Comparison of ENCODE assay signal across 10 cellular contexts in genomic region chr1:2557146-2558029, GRCh38. TPM values are rescaled to one million over a fixed set of nuclear protein-coding genes. Genes with fewer than 3 reads are reported as not detected.
DNase-seq lines count a peak whose midpoint lies in the region; ATAC-seq and TF ChIP-seq lines count a peak whose summit lies in the region.
"Had no signal": no experiment of that assay in that cellular context is flagged by ENCODE, and none has a peak within 500 bp of the region (broad histone marks: within the 10 kb centered on the region; RNA-seq: fewer than 3 reads in every experiment).

No MANE protein-coding gene starts in this region.

- DNase-seq in activated CD4-positive, alpha-beta T cell treated with anti-CD3 and anti-CD28 coated beads, Interleukin-2, amount 10 ng/mL, durations not matched to agents 24 days and 14 days = no peak
- DNase-seq in activated CD4-positive, alpha-beta T cell treated with anti-CD3 and anti-CD28 coated beads for 1 hour = no peak
- DNase-seq in left lung (peak in 1 of 2 donors; percentile 80), substantia nigra (lab: John Stamatoyannopoulos, UW) (no peak), NCI-H446 (lab: John Stamatoyannopoulos, UW) (no peak)
- no peak for DNase-seq in stimulated activated naive CD4-positive, alpha-beta T cell treated with Interleukin-2 at 50 U/mL for 16 hours (lab: John Stamatoyannopoulos, UW)
- DNase-seq: NCI-H2081 treated with DMSO at 0.1 percent for 48 hours had no signal

- peak overlapping the region; percentile 94 to 98 for H3K27ac ChIP-seq in left lung
- peak overlapping the region; percentile 75 for H3K27ac ChIP-seq in substantia nigra (ENCODE audit: low read depth, low read length, poor library complexity, severe bottlenecking)

- ATAC-seq in left lung (peak; percentile 6), HG03565 (IDR thresholded peaks at IDR 0.05; ENCODE audit: unreplicated experiment) (no peak)

- H3K27ac Mint-ChIP-seq in activated CD4-positive, alpha-beta T cell treated with anti-CD3 and anti-CD28 coated beads, Interleukin-2, amount 10 ng/mL, durations not matched to agents 24 days and 14 days = peak overlapping the region; percentile 98
- peak overlapping the region; percentile 98 for H3K27ac Mint-ChIP-seq in activated naive CD8-positive, alpha-beta T cell
- H3K27ac Mint-ChIP-seq: GM23338 had no signal

- peaks cover 0 to 49% of the 10 kb centered on the region in 2 donors for H3K36me3 ChIP-seq in left lung

- no peaks in the 10 kb centered on the region for H3K27me3 ChIP-seq in left lung

- peaks cover 12 to 59% of the 10 kb centered on the region in 2 donors for H3K4me1 ChIP-seq in left lung

- H3K4me3 ChIP-seq in left lung = peak overlapping the region; percentile 68 to 77
- H3K4me3 ChIP-seq: GM23338 had no signal

- intact Hi-C loops in activated CD4-positive, alpha-beta T cell treated with anti-CD3 and anti-CD28 coated beads, Interleukin-2, amount 10 ng/mL, durations not matched to agents 24 days and 14 days (cut with micrococcal nuclease) = no loop called here
- intact Hi-C loops in left lung (cut with DNase I) = no loop called here

- H3K9me3 Mint-ChIP-seq in activated CD4-positive, alpha-beta T cell treated with anti-CD3 and anti-CD28 coated beads, Interleukin-2, amount 10 ng/mL, durations not matched to agents 24 days and 14 days = no peaks in the 10 kb centered on the region
- H3K9me3 Mint-ChIP-seq in activated naive CD8-positive, alpha-beta T cell (ENCODE audit: low read depth) = no peaks in the 10 kb centered on the region
- H3K9me3 Mint-ChIP-seq: GM23338 had no signal

- TF ChIP-seq CTCF in left lung (IDR thresholded peaks at IDR 0.05) = no peak

- H3K27me3 Mint-ChIP-seq in activated CD4-positive, alpha-beta T cell treated with anti-CD3 and anti-CD28 coated beads, Interleukin-2, amount 10 ng/mL, durations not matched to agents 24 days and 14 days = no peaks in the 10 kb centered on the region
- H3K27me3 Mint-ChIP-seq in activated naive CD8-positive, alpha-beta T cell = no peaks in the 10 kb centered on the region

- H3K4me1 Mint-ChIP-seq in activated CD4-positive, alpha-beta T cell treated with anti-CD3 and anti-CD28 coated beads, Interleukin-2, amount 10 ng/mL, durations not matched to agents 24 days and 14 days = peaks cover 28% of the 10 kb centered on the region
- H3K4me1 Mint-ChIP-seq in activated naive CD8-positive, alpha-beta T cell (ENCODE audit: low read depth) = peaks cover 19% of the 10 kb centered on the region

- H3K36me3 Mint-ChIP-seq in activated CD4-positive, alpha-beta T cell treated with anti-CD3 and anti-CD28 coated beads, Interleukin-2, amount 10 ng/mL, durations not matched to agents 24 days and 14 days (ENCODE audit: low read depth) = peaks cover 47% of the 10 kb centered on the region
- H3K36me3 Mint-ChIP-seq in activated naive CD8-positive, alpha-beta T cell = no peaks in the 10 kb centered on the region

- peak overlapping the region; percentile 99 for H3K4me3 Mint-ChIP-seq in activated CD4-positive, alpha-beta T cell treated with anti-CD3 and anti-CD28 coated beads, Interleukin-2, amount 10 ng/mL, durations not matched to agents 24 days and 14 days
- H3K4me3 Mint-ChIP-seq in activated naive CD8-positive, alpha-beta T cell = peak overlapping the region; percentile 97
- H3K4me3 Mint-ChIP-seq: GM23338 had no signal

- H3K9me3 ChIP-seq in left lung = no peaks in the 10 kb centered on the region

RNA-seq across cellular contexts. Expression of gene TNFRSF14, which starts 1.2 kb away (rescaled TPM):
- 207 and 209 TPM in 2 replicates for total RNA-seq in activated CD4-positive, alpha-beta T cell treated with anti-CD3 and anti-CD28 coated beads, Interleukin-2, amount 10 ng/mL, durations not matched to agents 24 days and 14 days
- total RNA-seq in left lung = 100 to 1,000 TPM in 1 of 2 donors, 10 to 100 TPM in 1; 90.8 to 109 TPM
- total RNA-seq: GM23338 had no signal

RNA-seq across cellular contexts. Expression of gene HES5, which starts 27.3 kb away (rescaled TPM):
- not detected in 2 replicates for total RNA-seq in activated CD4-positive, alpha-beta T cell treated with anti-CD3 and anti-CD28 coated beads, Interleukin-2, amount 10 ng/mL, durations not matched to agents 24 days and 14 days
- total RNA-seq in left lung = 1 to 10 TPM in 1 of 2 donors, under 1 TPM in 1; 0.89 to 1.2 TPM

RNA-seq across cellular contexts. Expression of gene PRXL2B, which starts 29.2 kb away (rescaled TPM):
- 42.3 and 43.5 TPM in 2 replicates for total RNA-seq in activated CD4-positive, alpha-beta T cell treated with anti-CD3 and anti-CD28 coated beads, Interleukin-2, amount 10 ng/mL, durations not matched to agents 24 days and 14 days
- total RNA-seq in left lung = 10 to 100 TPM; 33.2 to 43.4 TPM

RNA-seq across cellular contexts. Expression of gene PANK4, which starts 31.0 kb away (rescaled TPM):
- 55.2 and 56.7 TPM in 2 replicates for total RNA-seq in activated CD4-positive, alpha-beta T cell treated with anti-CD3 and anti-CD28 coated beads, Interleukin-2, amount 10 ng/mL, durations not matched to agents 24 days and 14 days
- 10 to 100 TPM; 29.2 to 29.9 TPM for total RNA-seq in left lung
